1 cellular context compared by ENCODE assay signal in genomic region chr10:97500297-97500575, GRCh38.
TF ChIP-seq lines count a peak whose summit lies in the region.

No MANE protein-coding gene starts in this region.

TF ChIP-seq in HepG2, 621 proteins besides CTCF, POLR2A, EP300 and RAD21:
- TF ChIP-seq TFDP2 (CRISPR knock-in tag; IDR thresholded peaks at IDR 0.05) (no peak), MAF1 (CRISPR knock-in tag; IDR thresholded peaks at IDR 0.05; ENCODE audit: borderline replicate concordance) (no peak), ZMYM2 (CRISPR knock-in tag; IDR thresholded peaks at IDR 0.05) (no peak), FOSL1 (CRISPR knock-in tag; IDR thresholded peaks at IDR 0.05; ENCODE audit: borderline replicate concordance) (no peak), SRY (CRISPR knock-in tag; IDR thresholded peaks at IDR 0.05) (no peak), MNT (IDR thresholded peaks at IDR 0.05) (no peak), USF2 (IDR thresholded peaks at IDR 0.05; ENCODE audit: low read depth, low read length) (no peak), USF2 (CRISPR knock-in tag; IDR thresholded peaks at IDR 0.05; ENCODE audit: borderline replicate concordance) (no peak), BRD4 (CRISPR knock-in tag; IDR thresholded peaks at IDR 0.05) (no peak), E2F5 (CRISPR knock-in tag; conservative IDR thresholded peaks at IDR 0.05) (no peak), MLLT10 (CRISPR knock-in tag; IDR thresholded peaks at IDR 0.05) (no peak), RORA (CRISPR knock-in tag; IDR thresholded peaks at IDR 0.05) (no peak), ZNF264 (CRISPR knock-in tag; IDR thresholded peaks at IDR 0.05) (no peak), SRSF1 (optimal IDR thresholded peaks at IDR 0.05; ENCODE audit: low read depth, low read length) (no peak), STAT5B (CRISPR knock-in tag; IDR thresholded peaks at IDR 0.05) (no peak), TOE1 (CRISPR knock-in tag; IDR thresholded peaks at IDR 0.05) (no peak), ZNF577 (CRISPR knock-in tag; IDR thresholded peaks at IDR 0.05; ENCODE audit: borderline replicate concordance, low read depth) (no peak)
